Comparison of ENCODE assay signal across 2 cellular contexts in genomic region chr9:80811662-80812061, GRCh38.
TF ChIP-seq lines count a peak whose summit lies in the region.

No MANE protein-coding gene starts in this region.

TF ChIP-seq in IMR-90, 13 proteins besides CTCF, POLR2A, EP300 and RAD21:
- no peak for TF ChIP-seq MXI1 (IDR thresholded peaks at IDR 0.05; ENCODE audit: borderline replicate concordance, low read depth, low read length)
- TF ChIP-seq RCOR1 (IDR thresholded peaks at IDR 0.05; ENCODE audit: insufficient replicate concordance, low read length): no peak
- no peak for TF ChIP-seq CHD1 (IDR thresholded peaks at IDR 0.05; ENCODE audit: low read depth, low read length)
- TF ChIP-seq CEBPB (IDR thresholded peaks at IDR 0.05; ENCODE audit: low read depth, low read length): no peak
- TF ChIP-seq MAZ (IDR thresholded peaks at IDR 0.05; ENCODE audit: borderline replicate concordance, low read depth, low read length): no peak
- no peak for TF ChIP-seq USF2 (IDR thresholded peaks at IDR 0.05; ENCODE audit: low read depth, low read length)
- TF ChIP-seq SMC3 (IDR thresholded peaks at IDR 0.05; ENCODE audit: low read depth, low read length): no peak
- TF ChIP-seq ELK1 (IDR thresholded peaks at IDR 0.05; ENCODE audit: borderline replicate concordance, low read depth, low read length): no peak
- no peak for TF ChIP-seq MAFK (IDR thresholded peaks at IDR 0.05; ENCODE audit: low read depth, low read length)
- TF ChIP-seq BHLHE40 (IDR thresholded peaks at IDR 0.05; ENCODE audit: low read depth, low read length): no peak

TF ChIP-seq in HepG2, 621 proteins besides CTCF, POLR2A, EP300 and RAD21:
- TF ChIP-seq FOXP4 (CRISPR knock-in tag; IDR thresholded peaks at IDR 0.05) (no peak), ZNF281 (CRISPR knock-in tag; IDR thresholded peaks at IDR 0.05; ENCODE audit: borderline replicate concordance) (no peak), ZBTB2 (CRISPR knock-in tag; IDR thresholded peaks at IDR 0.05; ENCODE audit: low read depth) (no peak), SOX6 (IDR thresholded peaks at IDR 0.05) (no peak), SOX6 (CRISPR knock-in tag; IDR thresholded peaks at IDR 0.05) (no peak), PCBP1 (IDR thresholded peaks at IDR 0.05; ENCODE audit: borderline replicate concordance, low read depth, low read length) (no peak), ZBTB26 (CRISPR knock-in tag; IDR thresholded peaks at IDR 0.05; ENCODE audit: borderline replicate concordance) (no peak), TBX2 (CRISPR knock-in tag; IDR thresholded peaks at IDR 0.05; ENCODE audit: borderline replicate concordance) (no peak), CREBL2 (CRISPR knock-in tag; IDR thresholded peaks at IDR 0.05; ENCODE audit: borderline replicate concordance) (no peak), U2AF1 (optimal IDR thresholded peaks at IDR 0.05; ENCODE audit: low read depth, low read length) (no peak), SP4 (CRISPR knock-in tag; IDR thresholded peaks at IDR 0.05) (no peak), ZNF138 (CRISPR knock-in tag; IDR thresholded peaks at IDR 0.05; ENCODE audit: low read depth) (no peak), IRF2 (CRISPR knock-in tag; IDR thresholded peaks at IDR 0.05) (no peak), ZGPAT (CRISPR knock-in tag; IDR thresholded peaks at IDR 0.05) (no peak), FOXC1 (CRISPR knock-in tag; IDR thresholded peaks at IDR 0.05; ENCODE audit: borderline replicate concordance) (no peak), MIXL1 (CRISPR knock-in tag; IDR thresholded peaks at IDR 0.05) (no peak)
TF ChIP-seq in HepG2: peak in this region for 0.
